Comparison of ENCODE assay signal across 22 cellular contexts in genomic region chr4:107780665-107781064, GRCh38. TPM values are rescaled to one million over a fixed set of nuclear protein-coding genes. Genes with fewer than 3 reads are reported as not detected.
DNase-seq lines count a peak whose midpoint lies in the region; ATAC-seq and TF ChIP-seq lines count a peak whose summit lies in the region.
"Had no signal": no experiment of that assay in that cellular context is flagged by ENCODE, and none has a peak within 500 bp of the region (broad histone marks: within the 10 kb centered on the region; RNA-seq: fewer than 3 reads in every experiment).

No MANE protein-coding gene starts in this region.

- H4K20me1 ChIP-seq in osteoblast (ENCODE audit: insufficient read depth, low read length): no peaks in the 10 kb centered on the region

- no peak overlapping the region for H2AK5ac ChIP-seq in mesendoderm (ENCODE audit: low read length)

- H3K79me2 ChIP-seq in mesendoderm (ENCODE audit: control insufficient read depth, insufficient read depth, low read length): no peaks in the 10 kb centered on the region
- no peaks in the 10 kb centered on the region for H3K79me2 ChIP-seq in osteoblast (ENCODE audit: insufficient read depth, low read length)

- H3K4me2 ChIP-seq in mesendoderm (ENCODE audit: low read length) (no peak overlapping the region), osteoblast (ENCODE audit: insufficient read depth, low read length) (no peak overlapping the region)

- no peak overlapping the region for H4K5ac ChIP-seq in mesendoderm (ENCODE audit: low read length)

- H3K27me3 Mint-ChIP-seq in activated CD4-positive, alpha-beta T cell treated with anti-CD3 and anti-CD28 coated beads for 36 hours: peaks cover 24% of the 10 kb centered on the region
- peaks cover 3% of the 10 kb centered on the region; the same call in 1 of the 2 replicates for H3K27me3 Mint-ChIP-seq in WTC11 (ENCODE audit: low read depth)
- H3K27me3 Mint-ChIP-seq in activated T-helper 1 cell treated with anti-CD3 and anti-CD28 coated beads, Interleukin-12 subunit alpha, Interleukin-12 subunit beta, Interleukin-2, Interleukin-4 antibody, amounts not matched to agents 30 ng/mL and 10 ng/mL and 1 ng/mL, durations not matched to agents 14 hours and 24 hours and 36 hours (ENCODE audit: insufficient read depth): peaks cover 2% of the 10 kb centered on the region

- H2BK120ac ChIP-seq in mesendoderm (ENCODE audit: low read depth, low read length): no peak overlapping the region

- no peaks in the 10 kb centered on the region for H3K4me1 Mint-ChIP-seq in activated CD4-positive, alpha-beta T cell treated with anti-CD3 and anti-CD28 coated beads for 36 hours
- no peaks in the 10 kb centered on the region for H3K4me1 Mint-ChIP-seq in WTC11
- H3K4me1 Mint-ChIP-seq in activated T-helper 1 cell treated with anti-CD3 and anti-CD28 coated beads, Interleukin-12 subunit alpha, Interleukin-12 subunit beta, Interleukin-2, Interleukin-4 antibody, amounts not matched to agents 30 ng/mL and 10 ng/mL and 1 ng/mL, durations not matched to agents 14 hours and 24 hours and 36 hours (ENCODE audit: low read depth): no peaks in the 10 kb centered on the region
- H3K4me1 Mint-ChIP-seq: T-helper 17 cell had no signal

- no peak overlapping the region for H2BK5ac ChIP-seq in mesendoderm (ENCODE audit: low read length)

- DNase-seq in activated CD4-positive, alpha-beta T cell treated with anti-CD3 and anti-CD28 coated beads for 36 hours: peak; percentile 41
- no peak for DNase-seq in activated CD4-positive, alpha-beta T cell treated with anti-CD3 and anti-CD28 coated beads for 1 hour
- peak; percentile 47 for DNase-seq in Jurkat, Clone E6-1 (ENCODE audit: low read depth, low spot score)
- DNase-seq in WTC11 (ENCODE audit: low spot score): peak; percentile 26
- peak; percentile 72 for DNase-seq in mesendoderm
- no peak for DNase-seq in osteoblast (ENCODE audit: insufficient read length, low spot score, missing footprints)
- DNase-seq in activated T-helper 1 cell treated with anti-CD3 and anti-CD28 coated beads, Interleukin-12 subunit alpha, Interleukin-12 subunit beta, Interleukin-2, Interleukin-4 antibody, amounts not matched to agents 30 ng/mL and 10 ng/mL and 1 ng/mL, durations not matched to agents 14 hours and 24 hours and 36 hours (ENCODE audit: low spot score): no peak
- no peak for DNase-seq in activated CD8-positive, alpha-beta memory T cell treated with anti-CD3 and anti-CD28 coated beads for 24 hours
- DNase-seq: activated effector memory CD4-positive, alpha-beta T cell treated with anti-CD3 and anti-CD28 coated beads, Interleukin-2, amount 50 U/mL, for 16 hours; CD8-positive, alpha-beta T cell; cerebellar nuclear complex; effector memory CD8-positive, alpha-beta T cell; head of caudate nucleus; NCI-H1694; NCI-H510A treated with DMSO at 0.1 percent for 48 hours; ovary; sigmoid colon; T-helper 17 cell; upper lobe of right lung had no signal

- peaks cover 10% of the 10 kb centered on the region for H3K9me3 Mint-ChIP-seq in activated CD4-positive, alpha-beta T cell treated with anti-CD3 and anti-CD28 coated beads for 36 hours (ENCODE audit: low read depth)
- peaks cover 65% of the 10 kb centered on the region for H3K9me3 Mint-ChIP-seq in WTC11
- peaks cover 20% of the 10 kb centered on the region for H3K9me3 Mint-ChIP-seq in activated T-helper 1 cell treated with anti-CD3 and anti-CD28 coated beads, Interleukin-12 subunit alpha, Interleukin-12 subunit beta, Interleukin-2, Interleukin-4 antibody, amounts not matched to agents 30 ng/mL and 10 ng/mL and 1 ng/mL, durations not matched to agents 14 hours and 24 hours and 36 hours

- H3K4ac ChIP-seq in mesendoderm (ENCODE audit: low read depth, low read length): no peak overlapping the region

- H3K27ac Mint-ChIP-seq in activated CD4-positive, alpha-beta T cell treated with anti-CD3 and anti-CD28 coated beads for 36 hours: no peak overlapping the region
- H3K27ac Mint-ChIP-seq in WTC11: no peak overlapping the region
- H3K27ac Mint-ChIP-seq in activated T-helper 1 cell treated with anti-CD3 and anti-CD28 coated beads, Interleukin-12 subunit alpha, Interleukin-12 subunit beta, Interleukin-2, Interleukin-4 antibody, amounts not matched to agents 30 ng/mL and 10 ng/mL and 1 ng/mL, durations not matched to agents 14 hours and 24 hours and 36 hours: no peak overlapping the region
- H3K27ac Mint-ChIP-seq: CD8-positive, alpha-beta T cell; effector memory CD8-positive, alpha-beta T cell; stimulated activated naive CD8-positive, alpha-beta T cell treated with anti-CD3 and anti-CD28 coated beads, Interleukin-15, Interleukin-2, amounts not matched to agents 100 ng/mL and 50 ng/mL, for 24 hours; T-helper 17 cell had no signal

- H3K23ac ChIP-seq in mesendoderm (ENCODE audit: low read length): no peak overlapping the region

- H3K18ac ChIP-seq in mesendoderm (ENCODE audit: low read length): no peak overlapping the region

- no peaks in the 10 kb centered on the region for H3K36me3 ChIP-seq in mesendoderm (ENCODE audit: control insufficient read depth, insufficient read depth, low read length)
- no peaks in the 10 kb centered on the region for H3K36me3 ChIP-seq in osteoblast (ENCODE audit: insufficient read depth, low read length)
- H3K36me3 ChIP-seq: ovary, sigmoid colon, SJSA1, upper lobe of right lung had no signal

- no peak overlapping the region for H4K8ac ChIP-seq in mesendoderm (ENCODE audit: low read depth, low read length)

- no peak overlapping the region for H3K4me3 Mint-ChIP-seq in activated CD4-positive, alpha-beta T cell treated with anti-CD3 and anti-CD28 coated beads for 36 hours
- no peak overlapping the region for H3K4me3 Mint-ChIP-seq in WTC11
- no peak overlapping the region for H3K4me3 Mint-ChIP-seq in activated T-helper 1 cell treated with anti-CD3 and anti-CD28 coated beads, Interleukin-12 subunit alpha, Interleukin-12 subunit beta, Interleukin-2, Interleukin-4 antibody, amounts not matched to agents 30 ng/mL and 10 ng/mL and 1 ng/mL, durations not matched to agents 14 hours and 24 hours and 36 hours
- H3K4me3 Mint-ChIP-seq: CD8-positive, alpha-beta T cell; effector memory CD8-positive, alpha-beta T cell; stimulated activated naive CD8-positive, alpha-beta T cell treated with anti-CD3 and anti-CD28 coated beads, Interleukin-15, Interleukin-2, amounts not matched to agents 100 ng/mL and 50 ng/mL, for 24 hours; T-helper 17 cell had no signal

- POLR2A ChIA-PET in activated CD4-positive, alpha-beta T cell treated with anti-CD3 and anti-CD28 coated beads for 36 hours (lab: Charles Lee): no interaction called here
- POLR2A ChIA-PET in WTC11 (lab: Charles Lee): no interaction called here

- no peak overlapping the region for H3K9ac ChIP-seq in mesendoderm (ENCODE audit: low read length)

- no peaks in the 10 kb centered on the region for H3K36me3 Mint-ChIP-seq in activated CD4-positive, alpha-beta T cell treated with anti-CD3 and anti-CD28 coated beads for 36 hours (ENCODE audit: low read depth)
- H3K36me3 Mint-ChIP-seq in WTC11: peaks cover 43% of the 10 kb centered on the region
- no peaks in the 10 kb centered on the region for H3K36me3 Mint-ChIP-seq in activated T-helper 1 cell treated with anti-CD3 and anti-CD28 coated beads, Interleukin-12 subunit alpha, Interleukin-12 subunit beta, Interleukin-2, Interleukin-4 antibody, amounts not matched to agents 30 ng/mL and 10 ng/mL and 1 ng/mL, durations not matched to agents 14 hours and 24 hours and 36 hours (ENCODE audit: low read depth)
- H3K36me3 Mint-ChIP-seq: CD8-positive, alpha-beta T cell had no signal

- intact Hi-C loops in activated CD4-positive, alpha-beta T cell treated with anti-CD3 and anti-CD28 coated beads for 36 hours (cut with DNase I, micrococcal nuclease): no loop called here
- intact Hi-C loops in activated T-helper 1 cell treated with anti-CD3 and anti-CD28 coated beads, Interleukin-12 subunit alpha, Interleukin-12 subunit beta, Interleukin-2, Interleukin-4 antibody, amounts not matched to agents 30 ng/mL and 10 ng/mL and 1 ng/mL, durations not matched to agents 14 hours and 24 hours and 36 hours (cut with micrococcal nuclease): no loop called here

- H3K79me1 ChIP-seq in mesendoderm (ENCODE audit: low read length): no peaks in the 10 kb centered on the region

- H3K27ac ChIP-seq in mesendoderm (ENCODE audit: low read depth, low read length): no peak overlapping the region
- H3K27ac ChIP-seq in osteoblast (ENCODE audit: low read depth, low read length): no peak overlapping the region
- H3K27ac ChIP-seq: ovary, sigmoid colon, SJSA1, upper lobe of right lung had no signal

- no peak for ATAC-seq in activated CD4-positive, alpha-beta T cell treated with anti-CD3 and anti-CD28 coated beads for 36 hours
- no peak for ATAC-seq in WTC11
- ATAC-seq: CD8-positive, alpha-beta T cell; effector memory CD8-positive, alpha-beta T cell; T-helper 17 cell; upper lobe of right lung had no signal

- no peaks in the 10 kb centered on the region for H3K27me3 ChIP-seq in mesendoderm (ENCODE audit: insufficient read depth, low read length, poor library complexity)
- peaks cover 2% of the 10 kb centered on the region for H3K27me3 ChIP-seq in osteoblast (ENCODE audit: insufficient read depth, low read length)
- H3K27me3 ChIP-seq: ovary, sigmoid colon, SJSA1, upper lobe of right lung had no signal

- TF ChIP-seq CTCF in WTC11 (IDR thresholded peaks at IDR 0.05) (no peak), osteoblast (IDR thresholded peaks at IDR 0.05; ENCODE audit: extremely low read depth, low read depth, low read length) (no peak)

- no peak overlapping the region for H3K4me3 ChIP-seq in Jurkat, Clone E6-1 (ENCODE audit: low read length)
- H3K4me3 ChIP-seq in mesendoderm (ENCODE audit: low read length) (no peak overlapping the region), osteoblast (ENCODE audit: insufficient read depth, low read length) (no peak overlapping the region)
- H3K4me3 ChIP-seq: lung, ovary, sigmoid colon, SJSA1, upper lobe of right lung had no signal

- no peak overlapping the region for H2AFZ ChIP-seq in osteoblast (ENCODE audit: low read length)

- H2BK15ac ChIP-seq in mesendoderm (replicated peaks; ENCODE audit: low read depth): no peak overlapping the region

- WGBS in mesendoderm (ENCODE audit: extremely low coverage, insufficient coverage, low lambda C conversion rate): no CpG with 5 or more reads among the region's 2 CpGs

- H3K56ac ChIP-seq in mesendoderm (ENCODE audit: low read length): no peak overlapping the region

- H3K4me1 ChIP-seq in mesendoderm (ENCODE audit: control insufficient read depth, low read depth, low read length) (no peaks in the 10 kb centered on the region), osteoblast (ENCODE audit: insufficient read depth, low read length) (no peaks in the 10 kb centered on the region)
- H3K4me1 ChIP-seq: SJSA1, upper lobe of right lung had no signal

- CTCF ChIA-PET in activated CD4-positive, alpha-beta T cell treated with anti-CD3 and anti-CD28 coated beads for 36 hours (lab: Charles Lee): interaction anchor here (1.4 kb wide), 1 partner anchor 14 kb away, joined by 5 read pairs; no protein-coding TSS in a partner anchor
- CTCF ChIA-PET in WTC11 (lab: Charles Lee): no interaction called here

- H3K9me3 ChIP-seq in osteoblast (ENCODE audit: low read depth, low read length): no peaks in the 10 kb centered on the region
- H3K9me3 ChIP-seq: ovary, sigmoid colon, SJSA1, upper lobe of right lung had no signal

RNA-seq across cellular contexts. Expression of gene SGMS2, which starts 44.1 kb away (rescaled TPM):
- total RNA-seq in activated CD4-positive, alpha-beta T cell treated with anti-CD3 and anti-CD28 coated beads for 36 hours: 1 to 10 TPM in 1 of 2 experiments, under 1 TPM in 1; 0.84 to 1.8 TPM
- polyA plus RNA-seq in Jurkat, Clone E6-1 (2012; ENCODE audit: insufficient read depth, insufficient read length): not detected
- total RNA-seq in WTC11 (2021) (0.16 to 1.3 TPM (median 0.72 TPM) in 3 replicates), osteoblast (148 and 149 TPM in 2 replicates)
- 0.28 TPM for polyA plus RNA-seq in mesendoderm (2013, experiment 1 of 2)
- 0.24 TPM for polyA plus RNA-seq in mesendoderm (2013, experiment 2 of 2)
- total RNA-seq in activated T-helper 1 cell treated with anti-CD3 and anti-CD28 coated beads, Interleukin-12 subunit alpha, Interleukin-12 subunit beta, Interleukin-2, Interleukin-4 antibody, amounts not matched to agents 30 ng/mL and 10 ng/mL and 1 ng/mL, durations not matched to agents 14 hours and 24 hours and 36 hours: 0.64 and 1.1 TPM in 2 replicates
- total RNA-seq: CD8-positive, alpha-beta T cell had no signal

Comparison
In these comparisons a context has a peak if more than half of its experiments do, and no peak if none do; other contexts are left out.
1. DNase-seq: peak in activated CD4-positive, alpha-beta T cell treated with anti-CD3 and anti-CD28 coated beads for 36 hours (single experiment), Jurkat, Clone E6-1 (single experiment), WTC11 (single experiment) and mesendoderm (single experiment); none in activated CD4-positive, alpha-beta T cell treated with anti-CD3 and anti-CD28 coated beads for 1 hour (single experiment), osteoblast (single experiment), activated T-helper 1 cell treated with anti-CD3 and anti-CD28 coated beads, Interleukin-12 subunit alpha, Interleukin-12 subunit beta, Interleukin-2, Interleukin-4 antibody, amounts not matched to agents 30 ng/mL and 10 ng/mL and 1 ng/mL, durations not matched to agents 14 hours and 24 hours and 36 hours (single experiment) and activated CD8-positive, alpha-beta memory T cell treated with anti-CD3 and anti-CD28 coated beads for 24 hours (single experiment).
2. RNA of gene SGMS2, which starts 44.1 kb away (total RNA-seq): 148 to 149 TPM in osteoblast; 0.84 to 1.8 TPM in activated CD4-positive, alpha-beta T cell treated with anti-CD3 and anti-CD28 coated beads for 36 hours, 0.64 to 1.1 TPM in activated T-helper 1 cell treated with anti-CD3 and anti-CD28 coated beads, Interleukin-12 subunit alpha, Interleukin-12 subunit beta, Interleukin-2, Interleukin-4 antibody, amounts not matched to agents 30 ng/mL and 10 ng/mL and 1 ng/mL, durations not matched to agents 14 hours and 24 hours and 36 hours and 0.16 to 1.3 TPM in WTC11; every median in the first group is over 10 times any median in the second.